Comparison of ENCODE assay signal across 8 cellular contexts in the genomic region with DNA sequence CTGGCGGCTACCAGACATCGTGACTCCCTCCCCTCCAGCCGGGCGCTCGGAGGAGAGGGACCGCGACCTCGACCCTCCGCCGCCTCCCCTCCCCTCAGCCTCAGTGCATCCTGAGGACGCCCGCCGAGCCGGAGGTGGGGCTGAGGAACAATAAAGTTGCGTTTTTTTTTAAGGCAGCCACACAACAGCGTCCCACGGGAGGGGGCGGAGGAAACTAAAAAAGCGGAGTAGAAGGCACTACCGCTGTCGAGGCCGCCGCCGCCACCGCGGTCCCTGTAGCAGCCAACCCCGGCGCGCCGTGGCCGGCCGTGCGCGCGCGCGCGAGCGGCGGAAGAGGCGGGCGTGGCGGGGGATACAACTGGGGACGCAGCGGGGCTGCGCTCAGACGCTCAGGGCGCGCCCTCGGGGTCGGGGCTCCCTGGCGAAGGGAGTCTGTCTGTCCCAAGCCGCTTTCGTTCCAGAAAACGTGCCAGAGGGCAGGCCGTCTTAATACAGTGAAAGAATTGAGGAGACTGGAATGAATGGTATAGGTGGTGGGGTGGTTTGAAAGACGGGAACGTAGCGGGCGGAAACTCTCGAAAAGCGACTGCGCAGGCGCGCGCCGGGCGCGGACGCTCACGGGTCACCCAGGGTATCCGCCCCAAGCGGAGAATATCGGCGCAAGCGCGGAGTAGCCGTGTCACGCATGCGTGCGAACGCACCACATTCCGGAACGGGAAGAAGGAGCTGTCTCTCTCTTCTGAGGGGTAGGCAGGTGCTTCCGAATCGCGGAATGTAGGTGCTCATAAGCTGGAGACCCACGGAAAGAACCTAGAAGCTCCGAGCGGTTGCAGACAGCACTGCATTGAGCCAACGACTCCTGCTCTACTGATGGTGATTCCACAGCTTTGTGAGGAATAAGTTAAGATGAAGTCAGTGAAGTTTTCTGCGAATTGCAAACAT. TPM values are rescaled to one million over a fixed set of nuclear protein-coding genes. Genes with fewer than 3 reads are reported as not detected.
A peak's percentile ranks its signal among the peaks of the same experiment; 100 is the strongest.
DNase-seq lines count a peak whose midpoint lies in the region; ATAC-seq and TF ChIP-seq lines count a peak whose summit lies in the region.

COP1 (minus strand) TSS at position 326 of the 942 bp plus-strand sequence; CDS start at position 18, 308 bp downstream.

- H3K27me3 ChIP-seq in adipocyte (replicated peaks; ENCODE audit: control insufficient read depth, insufficient read depth, low read length), result no peaks in the 10 kb centered on the region

- H3K9ac ChIP-seq in adipocyte (ENCODE audit: low read length), result peak within 1 kb of the TSS; percentile 98

- ATAC-seq in HG02798 (IDR thresholded peaks at IDR 0.05; ENCODE audit: poor library complexity, unreplicated experiment), result peak; percentile 88

- H3K36me3 Mint-ChIP-seq in type B pancreatic cell, result no peaks in the 10 kb centered on the region

- H3K9me3 ChIP-seq in adipocyte (ENCODE audit: control insufficient read depth, low read length), result no peaks in the 10 kb centered on the region

- no peaks in the 10 kb centered on the region for H3K9me3 Mint-ChIP-seq in type B pancreatic cell

- intact Hi-C loops in cardiac septum (cut with DNase I), result loop anchor here (10.0 kb wide), 1 partner anchor 1182 kb away; the partner anchor contains the start of gene MRPS14

- peak within 1 kb of the TSS; percentile 99 for H3K27ac Mint-ChIP-seq in type B pancreatic cell

- H3K36me3 ChIP-seq in adipocyte (ENCODE audit: control insufficient read depth, insufficient read depth, low read length, severe bottlenecking), result no peaks in the 10 kb centered on the region

- DNase-seq in NCI-H1436 (lab: John Stamatoyannopoulos, UW), result peak; percentile 91
- DNase-seq in T follicular helper cell (ENCODE audit: low read depth), result peak; percentile 96
- peak; percentile 98 for DNase-seq in adipocyte (ENCODE audit: low read depth)
- peak; percentile 99 for DNase-seq in cardiac septum (ENCODE audit: low spot score)
- peak; percentile 98 for DNase-seq in pons (ENCODE audit: low spot score)
- DNase-seq in type B pancreatic cell (ENCODE audit: extremely low spot score, unreplicated experiment), result peak; percentile 96

- TF ChIP-seq CTCF in GM12875 (IDR thresholded peaks at IDR 0.05; ENCODE audit: borderline replicate concordance, insufficient read depth, low read depth, low read length) (no peak; the same call in 1 of the 2 replicates), type B pancreatic cell (conservative IDR thresholded peaks at IDR 0.05) (peak; percentile 43)

- H3K4me3 ChIP-seq in GM12875 (ENCODE audit: low read depth, low read length) (peak within 1 kb of the TSS; percentile 94), adipocyte (ENCODE audit: low read length) (peak within 1 kb of the TSS; percentile 90)

- H3K27me3 Mint-ChIP-seq in type B pancreatic cell, result no peaks in the 10 kb centered on the region

- peaks cover 28% of the 10 kb centered on the region for H3K4me1 ChIP-seq in adipocyte (ENCODE audit: control insufficient read depth, insufficient read depth, low read length)

- peaks cover 25% of the 10 kb centered on the region for H3K4me1 Mint-ChIP-seq in type B pancreatic cell (ENCODE audit: unreplicated experiment)

- peak within 1 kb of the TSS; percentile 98 for H3K4me3 Mint-ChIP-seq in type B pancreatic cell

RNA-seq across cellular contexts. Expression of gene COP1, which starts in this region (rescaled TPM):
- 22.8 TPM for total RNA-seq in cardiac septum
- total RNA-seq in type B pancreatic cell (ENCODE audit: low replicate concordance), result 43.9 and 44.4 TPM in 2 replicates

Comparison
In these comparisons a context has a peak if more than half of its experiments do, and no peak if none do; other contexts are left out.
1. Peak in every context shown above with its lines: DNase-seq, ATAC-seq and H3K4me3 ChIP-seq.